Comparison of ENCODE assay signal across 8 cellular contexts in the genomic region with DNA sequence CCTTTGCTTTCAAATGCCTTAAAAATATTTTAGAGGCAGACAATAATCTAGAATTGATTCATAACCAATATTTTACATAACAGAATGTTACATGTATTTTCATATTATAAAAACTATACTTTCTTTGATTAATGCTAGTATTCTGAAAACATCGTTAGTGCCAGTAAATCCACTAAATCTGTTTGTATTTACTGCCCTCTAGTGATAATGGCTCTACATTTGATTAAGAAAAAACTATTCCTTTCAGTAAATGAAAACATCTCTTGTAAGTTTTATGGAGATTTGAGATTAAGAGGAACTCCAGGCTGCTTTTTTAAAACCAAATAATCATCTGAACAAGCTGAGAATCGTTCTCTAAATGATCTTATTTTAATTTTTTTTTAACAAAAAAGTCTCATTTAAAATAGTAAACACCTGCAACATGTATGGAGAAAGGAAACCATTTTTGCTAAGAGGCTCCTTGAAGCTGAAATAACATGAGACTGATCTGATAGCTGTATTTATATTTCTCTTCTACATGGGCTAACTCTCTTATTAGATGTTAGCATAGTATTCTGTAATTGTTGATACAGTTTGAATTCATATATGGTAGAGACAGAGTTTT.
DNase-seq lines count a peak whose midpoint lies in the region; ATAC-seq and TF ChIP-seq lines count a peak whose summit lies in the region.

No MANE protein-coding gene starts in this region.

- CTCF ChIA-PET in PC-9 (lab: Charles Lee) = interaction anchor here (0.6 to 0.9 kb wide), 2 partner anchors 116 to 214 kb away, joined by 3 read pairs; no protein-coding TSS in a partner anchor

- H3K4me2 ChIP-seq in PC-9 = no peak overlapping the region

- intact Hi-C loops in heart right ventricle (cut with DNase I) (loop anchor here in 8 of 10 donors (2.0 to 10.0 kb wide), 5 partner anchors 113 to 120 kb away; no protein-coding TSS in a partner anchor), left cardiac atrium (cut with DNase I) (loop anchor here in 1 of 2 donors (5.0 kb wide), 1 partner anchor 120 kb away; no protein-coding TSS in a partner anchor), PC-9 (cut with micrococcal nuclease; ENCODE audit: unreplicated experiment) (loop anchor here (1.0 to 10.0 kb wide), 2 partner anchors 116 to 1713 kb away; no protein-coding TSS in a partner anchor), tibial artery (cut with DNase I; ENCODE audit: low total_unique reads) (no loop called here)

- no peaks in the 10 kb centered on the region for H3K27me3 ChIP-seq in heart right ventricle
- no peaks in the 10 kb centered on the region for H3K27me3 ChIP-seq in PC-9 (ENCODE audit: insufficient read depth, low read depth)
- no peaks in the 10 kb centered on the region for H3K27me3 ChIP-seq in tibial artery

- H3F3A ChIP-seq in PC-9 (ENCODE audit: insufficient read depth, low read depth) = no peaks in the 10 kb centered on the region

- H3K9me2 ChIP-seq in PC-9 (ENCODE audit: insufficient read depth) = no peaks in the 10 kb centered on the region

- TF ChIP-seq CTCF in heart right ventricle (IDR thresholded peaks at IDR 0.05) (peak in 8 of 9 donors; percentile 26 to 70 (median 58)), PC-9 (conservative IDR thresholded peaks at IDR 0.05) (peak; percentile 71), fibroblast of the aortic adventitia (IDR thresholded peaks at IDR 0.05; ENCODE audit: insufficient read depth, low read length) (peak; percentile 45), tibial artery (IDR thresholded peaks at IDR 0.05) (peak; percentile 47 to 58)

- peaks cover 0 to 20% (median 7%) of the 10 kb centered on the region in 11 donors for H3K9me3 ChIP-seq in heart right ventricle
- 0 out of 2 replicates have a peak, but pooled peaks cover 1% of the 10 kb centered on the region for H3K9me3 ChIP-seq in PC-9 (ENCODE audit: insufficient read depth, low read depth)
- no peaks in the 10 kb centered on the region for H3K9me3 ChIP-seq in tibial artery

- no peak overlapping the region for H3K27ac ChIP-seq in heart right ventricle
- H3K27ac ChIP-seq in PC-9 = no peak overlapping the region
- H3K27ac ChIP-seq in tibial artery = no peak overlapping the region

- POLR2A ChIA-PET in PC-9 (lab: Charles Lee; ENCODE audit: unreplicated experiment) = no interaction called here

- 0 out of 2 replicates have a peak, but pooled peaks cover 13% of the 10 kb centered on the region for H4K20me1 ChIP-seq in PC-9 (ENCODE audit: insufficient read depth)

- no peaks in the 10 kb centered on the region for H3K36me3 ChIP-seq in heart right ventricle
- H3K36me3 ChIP-seq in PC-9 (ENCODE audit: low read depth) = no peaks in the 10 kb centered on the region
- H3K36me3 ChIP-seq in tibial artery = no peaks in the 10 kb centered on the region

- peaks cover 0 to 10% (median 4%) of the 10 kb centered on the region in 9 donors for H3K4me1 ChIP-seq in heart right ventricle
- no peaks in the 10 kb centered on the region for H3K4me1 ChIP-seq in PC-9 (replicated peaks; ENCODE audit: insufficient read depth)
- peaks cover 0 to 22% (median 0%) of the 10 kb centered on the region in 4 donors for H3K4me1 ChIP-seq in tibial artery

- no peak for DNase-seq in heart right ventricle
- no peak for DNase-seq in left cardiac atrium
- DNase-seq in PC-9 = no peak
- DNase-seq in fibroblast of the aortic adventitia (ENCODE audit: low read depth) = peak; percentile 61
- no peak for DNase-seq in tibial artery
- no peak for DNase-seq in retina

- H2AFZ ChIP-seq in PC-9 = no peak overlapping the region

- BruUV-seq in PC-9 (replicated peaks; lab: Mats Ljungman, UMichigan) = no TSS peak

- ATAC-seq in heart right ventricle (no peak), left cardiac atrium (no peak), HG02759 (IDR thresholded peaks at IDR 0.05; ENCODE audit: unreplicated experiment) (no peak), GM19395 (IDR thresholded peaks at IDR 0.05; ENCODE audit: unreplicated experiment) (no peak)

- WGBS in heart right ventricle, 2 donors = 14 to 19% methylated on average over 2 of the region's 2 CpGs

- peaks cover 3% of the 10 kb centered on the region; the same call in 1 of the 2 replicates for H3K79me2 ChIP-seq in PC-9 (ENCODE audit: low read depth)

- H3K4me3 ChIP-seq in heart right ventricle = no peak overlapping the region
- no peak overlapping the region for H3K4me3 ChIP-seq in PC-9
- no peak overlapping the region for H3K4me3 ChIP-seq in fibroblast of the aortic adventitia (ENCODE audit: low read depth, low read length)
- no peak overlapping the region for H3K4me3 ChIP-seq in tibial artery
